In the genomic region with DNA sequence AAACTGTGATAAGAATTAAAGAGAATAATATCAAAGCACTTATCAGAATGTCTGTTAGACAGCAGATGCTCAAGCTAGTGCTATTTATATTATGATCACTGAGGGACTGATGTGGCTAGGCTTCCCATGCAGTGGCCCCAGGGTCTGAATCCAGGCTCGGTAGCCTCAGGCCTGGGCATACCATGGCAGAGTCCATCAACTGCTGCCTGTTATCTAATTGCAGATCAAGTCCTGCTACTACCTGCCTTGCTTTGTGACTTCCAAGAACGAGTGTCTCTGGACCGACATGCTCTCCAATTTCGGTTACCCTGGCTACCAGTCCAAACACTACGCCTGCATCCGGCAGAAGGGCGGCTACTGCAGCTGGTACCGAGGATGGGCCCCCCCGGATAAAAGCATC, we compare ENCODE assay signal across 24 cellular contexts.
"Had no signal": no experiment of that assay in that cellular context is flagged by ENCODE, and none has a peak within 500 bp of the region (broad histone marks: within the 10 kb centered on the region; RNA-seq: fewer than 3 reads in every experiment).

No MANE protein-coding gene starts in this region.

- H3K4me3 Mint-ChIP-seq: activated naive CD8-positive, alpha-beta T cell treated with anti-CD3 and anti-CD28 coated beads for 36 hours; effector memory CD8-positive, alpha-beta T cell; memory B cell; neural crest cell; stimulated activated naive B cell treated with anti-CD40 and anti-IgM and Interleukin-4, amounts not matched to agents 10 μg/mL and 1 μg/mL and 100 μg/mL, for 72 hours; T-helper 17 cell; type B pancreatic cell had no signal

- H3K9me3 Mint-ChIP-seq: activated naive CD8-positive, alpha-beta T cell treated with anti-CD3 and anti-CD28 coated beads for 36 hours; memory B cell; neural crest cell; stimulated activated naive B cell treated with anti-CD40 and anti-IgM and Interleukin-4, amounts not matched to agents 10 μg/mL and 1 μg/mL and 100 μg/mL, for 72 hours; type B pancreatic cell had no signal

- ATAC-seq: effector memory CD8-positive, alpha-beta T cell; esophagus mucosa; left ventricle myocardium superior; sciatic nerve; stimulated activated naive B cell treated with anti-CD40 and anti-IgM and Interleukin-4, amounts not matched to agents 10 μg/mL and 1 μg/mL and 100 μg/mL, for 72 hours; T-helper 17 cell had no signal

- H3K36me3 ChIP-seq: colonic mucosa had no signal

- H3K27me3 ChIP-seq: colonic mucosa, dorsolateral prefrontal cortex had no signal

- H3K4me1 ChIP-seq: colonic mucosa had no signal

- H3K4me1 Mint-ChIP-seq: activated naive CD8-positive, alpha-beta T cell treated with anti-CD3 and anti-CD28 coated beads for 36 hours; memory B cell; stimulated activated naive B cell treated with anti-CD40 and anti-IgM and Interleukin-4, amounts not matched to agents 10 μg/mL and 1 μg/mL and 100 μg/mL, for 72 hours; T-helper 17 cell had no signal

- H3K4me3 ChIP-seq: colonic mucosa, dorsolateral prefrontal cortex had no signal

- DNase-seq: activated CD4-positive, alpha-beta T cell treated with anti-CD3 and anti-CD28 coated beads for 4 hours; activated CD4-positive, alpha-beta T cell treated with anti-CD3 and anti-CD28 coated beads, Interleukin-2, amount 50 U/mL, for 48 hours; activated CD4-positive, CD25-positive, alpha-beta regulatory T cell; activated naive CD4-positive, alpha-beta T cell treated with Interleukin-2 at 50 U/mL for 16 hours; activated naive CD8-positive, alpha-beta T cell treated with anti-CD3 and anti-CD28 coated beads for 36 hours; activated T-cell treated with anti-CD3 and anti-CD28 coated beads, Interleukin-2, amount 50 U/mL, for 48 hours; colonic mucosa; dorsolateral prefrontal cortex; effector memory CD8-positive, alpha-beta T cell; glutamatergic neuron; hippocampal formation; kidney glomerular epithelial cell; left ventricle myocardium superior; occipital lobe; small intestine; stimulated activated CD4-positive, alpha-beta T cell treated with anti-CD3 and anti-CD28 coated beads, Interleukin-2, amount 100 ng/mL, for 48 hours; stimulated activated CD8-positive, alpha-beta memory T cell treated with anti-CD3 and anti-CD28 coated beads, Interleukin-4, amount 100 ng/mL, for 48 hours; stimulated activated naive B cell treated with anti-CD40 and anti-IgM and Interleukin-4, amounts not matched to agents 10 μg/mL and 1 μg/mL and 100 μg/mL, for 72 hours; T-helper 17 cell had no signal

- H3K9me3 ChIP-seq: colonic mucosa had no signal

- H3K27ac ChIP-seq: colonic mucosa, dorsolateral prefrontal cortex had no signal

- H3K27ac Mint-ChIP-seq: activated naive CD8-positive, alpha-beta T cell treated with anti-CD3 and anti-CD28 coated beads for 36 hours; effector memory CD8-positive, alpha-beta T cell; memory B cell; T-helper 17 cell; type B pancreatic cell had no signal

- H3K27me3 Mint-ChIP-seq: activated naive CD8-positive, alpha-beta T cell treated with anti-CD3 and anti-CD28 coated beads for 36 hours; stimulated activated naive B cell treated with anti-CD40 and anti-IgM and Interleukin-4, amounts not matched to agents 10 μg/mL and 1 μg/mL and 100 μg/mL, for 72 hours; type B pancreatic cell had no signal

- H3K36me3 Mint-ChIP-seq: activated naive CD8-positive, alpha-beta T cell treated with anti-CD3 and anti-CD28 coated beads for 36 hours; memory B cell had no signal
